ENCODE assay signal across 8 cellular contexts in genomic region chr1:9429369-9429766, GRCh38.
DNase-seq lines count a peak whose midpoint lies in the region; ATAC-seq, FAIRE-seq and TF ChIP-seq lines count a peak whose summit lies in the region.

No MANE protein-coding gene starts in this region.

- H3K36me3 Mint-ChIP-seq in chondrocyte (ENCODE audit: low read depth), result no peaks in the 10 kb centered on the region

- no peaks in the 10 kb centered on the region for H3K27me3 Mint-ChIP-seq in chondrocyte (ENCODE audit: low read depth)

- no peaks in the 10 kb centered on the region for H3K9me3 Mint-ChIP-seq in chondrocyte (ENCODE audit: low read depth)

- no peaks in the 10 kb centered on the region for H3K36me3 ChIP-seq in mucosa of rectum (ENCODE audit: control insufficient read depth in 2 of 2, insufficient read depth in 2 of 2, low read length in 2 of 2)

- peak overlapping the region; percentile 85 for H3K9ac ChIP-seq in mucosa of rectum (ENCODE audit: low read depth in 1 of 2, low read length in 2 of 2)

- H3K4me1 Mint-ChIP-seq in chondrocyte (ENCODE audit: low read depth), result peaks cover 21% of the 10 kb centered on the region

- H3K4me1 ChIP-seq in mucosa of rectum (ENCODE audit: control insufficient read depth in 2 of 2, insufficient read depth in 2 of 2, low read length in 2 of 2), result peaks cover 24 to 25% of the 10 kb centered on the region in 2 donors

- peak overlapping the region; percentile 52 for H3K27ac ChIP-seq in 22Rv1
- peak overlapping the region; percentile 67 to 86 for H3K27ac ChIP-seq in mucosa of rectum (ENCODE audit: low read depth in 2 of 2, low read length in 2 of 2)

- peak overlapping the region; percentile 98 for H3K27ac Mint-ChIP-seq in chondrocyte (ENCODE audit: unreplicated experiment)

- no peaks in the 10 kb centered on the region for H3K9me3 ChIP-seq in mucosa of rectum (ENCODE audit: control insufficient read depth in 2 of 2, low read length in 2 of 2)

- no peak for ATAC-seq in GM21717 (IDR thresholded peaks at IDR 0.05; ENCODE audit: unreplicated experiment)
- ATAC-seq in HG02610 (IDR thresholded peaks at IDR 0.05; ENCODE audit: unreplicated experiment), result no peak

- peak overlapping the region; percentile 91 for H3K4me3 Mint-ChIP-seq in chondrocyte (ENCODE audit: unreplicated experiment)

- FAIRE-seq in D721Med (lab: Jason Lieb, UNC), result no peak

- H3K27me3 ChIP-seq in mucosa of rectum (ENCODE audit: control insufficient read depth in 2 of 2, insufficient read depth in 2 of 2, low read length in 2 of 2), result no peaks in the 10 kb centered on the region

- DNase-seq in Jurkat, Clone E6-1 (ENCODE audit: low read depth, low spot score), result no peak
- DNase-seq in chondrocyte (ENCODE audit: low spot score) (no peak), mesenteric fat pad (ENCODE audit: low spot score) (no peak), D721Med (ENCODE audit: insufficient read length, low spot score) (no peak)

- TF ChIP-seq CTCF in 22Rv1 (IDR thresholded peaks at IDR 0.05), result no peak
- no peak for TF ChIP-seq CTCF in chondrocyte (IDR thresholded peaks at IDR 0.05)
- no peak for TF ChIP-seq CTCF in D721Med (IDR thresholded peaks at IDR 0.05; ENCODE audit: insufficient read depth, missing control alignments)

- peak overlapping the region; percentile 76 for H3K4me3 ChIP-seq in Jurkat, Clone E6-1 (ENCODE audit: low read length)
- H3K4me3 ChIP-seq in mucosa of rectum (ENCODE audit: low read length in 2 of 2), result peak overlapping the region; percentile 80 to 99
